In genomic region chr17:47650525-47651522, GRCh38 we compare ENCODE assay signal across 8 cellular contexts. TPM values are rescaled to one million over a fixed set of nuclear protein-coding genes. Genes with fewer than 3 reads are reported as not detected.
DNase-seq lines count a peak whose midpoint lies in the region; ATAC-seq and TF ChIP-seq lines count a peak whose summit lies in the region.

No MANE protein-coding gene starts in this region.

- H3K9me3 Mint-ChIP-seq in activated T-helper 2 cell treated with anti-CD3 and anti-CD28 coated beads, Interferon-gamma antibody, Interleukin-2, Interleukin-4, amounts not matched to agents 10 μg/mL and 5 μg/mL and 100 μg/mL, durations not matched to agents 14 hours and 24 hours and 36 hours, result no peaks in the 10 kb centered on the region
- no peaks in the 10 kb centered on the region for H3K9me3 Mint-ChIP-seq in natural killer cell
- no peaks in the 10 kb centered on the region for H3K9me3 Mint-ChIP-seq in stimulated activated naive B cell treated with anti-CD40 and anti-IgM and Interleukin-4, amounts not matched to agents 10 μg/mL and 1 μg/mL and 100 μg/mL, for 72 hours

- H3K4me3 Mint-ChIP-seq in activated T-helper 2 cell treated with anti-CD3 and anti-CD28 coated beads, Interferon-gamma antibody, Interleukin-2, Interleukin-4, amounts not matched to agents 10 μg/mL and 5 μg/mL and 100 μg/mL, durations not matched to agents 14 hours and 24 hours and 36 hours (ENCODE audit: low read depth), result peak overlapping the region; percentile 94
- H3K4me3 Mint-ChIP-seq in natural killer cell, result peak overlapping the region; percentile 94
- H3K4me3 Mint-ChIP-seq in stimulated activated naive B cell treated with anti-CD40 and anti-IgM and Interleukin-4, amounts not matched to agents 10 μg/mL and 1 μg/mL and 100 μg/mL, for 72 hours, result peak overlapping the region; percentile 93 to 99

- DNase-seq in DMS153 treated with DMSO at 0.1 percent for 48 hours (lab: John Stamatoyannopoulos, UW; ENCODE audit: unreplicated experiment) (peak; percentile 88), LHCN-M2 (ENCODE audit: low read depth) (peak; percentile 96), RPMI8226 (peak; percentile 98), fibroblast of peridontal ligament (ENCODE audit: extremely low read depth) (peak; percentile 89), natural killer cell (peak; percentile 81)
- DNase-seq in activated T-helper 2 cell treated with anti-CD3 and anti-CD28 coated beads, Interferon-gamma antibody, Interleukin-2, Interleukin-4, amounts not matched to agents 10 μg/mL and 5 μg/mL and 100 μg/mL, durations not matched to agents 14 hours and 24 hours and 36 hours (ENCODE audit: low spot score), result peak; percentile 92
- DNase-seq in stimulated activated naive B cell treated with anti-CD40 and anti-IgM and Interleukin-4, amounts not matched to agents 10 μg/mL and 1 μg/mL and 100 μg/mL, for 72 hours, result peak; percentile 96

- peaks cover 56% of the 10 kb centered on the region for H3K4me1 Mint-ChIP-seq in activated T-helper 2 cell treated with anti-CD3 and anti-CD28 coated beads, Interferon-gamma antibody, Interleukin-2, Interleukin-4, amounts not matched to agents 10 μg/mL and 5 μg/mL and 100 μg/mL, durations not matched to agents 14 hours and 24 hours and 36 hours (ENCODE audit: low read depth)
- peaks cover 47 to 55% of the 10 kb centered on the region in 2 donors for H3K4me1 Mint-ChIP-seq in natural killer cell
- H3K4me1 Mint-ChIP-seq in stimulated activated naive B cell treated with anti-CD40 and anti-IgM and Interleukin-4, amounts not matched to agents 10 μg/mL and 1 μg/mL and 100 μg/mL, for 72 hours, result peaks cover 19 to 60% of the 10 kb centered on the region in 2 donors

- no peaks in the 10 kb centered on the region for H3K27me3 Mint-ChIP-seq in activated T-helper 2 cell treated with anti-CD3 and anti-CD28 coated beads, Interferon-gamma antibody, Interleukin-2, Interleukin-4, amounts not matched to agents 10 μg/mL and 5 μg/mL and 100 μg/mL, durations not matched to agents 14 hours and 24 hours and 36 hours (ENCODE audit: low read depth)
- no peaks in the 10 kb centered on the region for H3K27me3 Mint-ChIP-seq in natural killer cell (ENCODE audit: low read depth in 2 of 2)
- H3K27me3 Mint-ChIP-seq in stimulated activated naive B cell treated with anti-CD40 and anti-IgM and Interleukin-4, amounts not matched to agents 10 μg/mL and 1 μg/mL and 100 μg/mL, for 72 hours, result no peaks in the 10 kb centered on the region

- TF ChIP-seq CTCF in natural killer cell (IDR thresholded peaks at IDR 0.05), result no peak

- ATAC-seq in GM21825 (IDR thresholded peaks at IDR 0.05; ENCODE audit: unreplicated experiment) (peak; percentile 49), natural killer cell (peak; percentile 46 to 65 (median 50))
- peak; percentile 62 to 68 for ATAC-seq in stimulated activated naive B cell treated with anti-CD40 and anti-IgM and Interleukin-4, amounts not matched to agents 10 μg/mL and 1 μg/mL and 100 μg/mL, for 72 hours (replicated peaks)

- intact Hi-C loops in activated T-helper 2 cell treated with anti-CD3 and anti-CD28 coated beads, Interferon-gamma antibody, Interleukin-2, Interleukin-4, amounts not matched to agents 10 μg/mL and 5 μg/mL and 100 μg/mL, durations not matched to agents 14 hours and 24 hours and 36 hours (cut with micrococcal nuclease), result no loop called here
- intact Hi-C loops in natural killer cell (cut with micrococcal nuclease), result no loop called here

- H3K36me3 Mint-ChIP-seq in activated T-helper 2 cell treated with anti-CD3 and anti-CD28 coated beads, Interferon-gamma antibody, Interleukin-2, Interleukin-4, amounts not matched to agents 10 μg/mL and 5 μg/mL and 100 μg/mL, durations not matched to agents 14 hours and 24 hours and 36 hours (ENCODE audit: low read depth), result peaks cover 63% of the 10 kb centered on the region
- H3K36me3 Mint-ChIP-seq in natural killer cell, result peaks cover 7% of the 10 kb centered on the region
- peaks cover 26 to 47% of the 10 kb centered on the region in 2 donors for H3K36me3 Mint-ChIP-seq in stimulated activated naive B cell treated with anti-CD40 and anti-IgM and Interleukin-4, amounts not matched to agents 10 μg/mL and 1 μg/mL and 100 μg/mL, for 72 hours

- H3K27ac Mint-ChIP-seq in activated T-helper 2 cell treated with anti-CD3 and anti-CD28 coated beads, Interferon-gamma antibody, Interleukin-2, Interleukin-4, amounts not matched to agents 10 μg/mL and 5 μg/mL and 100 μg/mL, durations not matched to agents 14 hours and 24 hours and 36 hours, result peak overlapping the region; percentile 84
- H3K27ac Mint-ChIP-seq in natural killer cell, result peak overlapping the region; percentile 90 to 97
- H3K27ac Mint-ChIP-seq in stimulated activated naive B cell treated with anti-CD40 and anti-IgM and Interleukin-4, amounts not matched to agents 10 μg/mL and 1 μg/mL and 100 μg/mL, for 72 hours, result peak overlapping the region; percentile 99

RNA-seq across cellular contexts. Expression of gene KPNB1, which starts 1.1 kb away (rescaled TPM):
- 401 and 457 TPM in 2 replicates for total RNA-seq in LHCN-M2 (2014; rRNA removed)
- polyA plus RNA-seq in LHCN-M2 (2012), result 212 TPM
- 687 and 692 TPM in 2 replicates for total RNA-seq in activated T-helper 2 cell treated with anti-CD3 and anti-CD28 coated beads, Interferon-gamma antibody, Interleukin-2, Interleukin-4, amounts not matched to agents 10 μg/mL and 5 μg/mL and 100 μg/mL, durations not matched to agents 14 hours and 24 hours and 36 hours
- total RNA-seq in natural killer cell, result 100 to 1,000 TPM; 236 to 273 (median 259) TPM

RNA-seq across cellular contexts. Expression of gene TBKBP1, which starts 43.1 kb away (rescaled TPM):
- total RNA-seq in LHCN-M2 (2014; rRNA removed) (3.8 and 5.4 TPM in 2 replicates), natural killer cell (10 to 100 TPM; 21.4 to 38.9 (median 37.6) TPM)
- polyA plus RNA-seq in LHCN-M2 (2012), result 5.9 TPM
- total RNA-seq in activated T-helper 2 cell treated with anti-CD3 and anti-CD28 coated beads, Interferon-gamma antibody, Interleukin-2, Interleukin-4, amounts not matched to agents 10 μg/mL and 5 μg/mL and 100 μg/mL, durations not matched to agents 14 hours and 24 hours and 36 hours, result 9.8 and 11.3 TPM in 2 replicates

Comparison
In these comparisons a context has a peak if more than half of its experiments do, and no peak if none do; other contexts are left out.
1. Peak in every context shown above with its lines: DNase-seq and ATAC-seq.